Comparison of ENCODE assay signal across 20 cellular contexts in the genomic region with DNA sequence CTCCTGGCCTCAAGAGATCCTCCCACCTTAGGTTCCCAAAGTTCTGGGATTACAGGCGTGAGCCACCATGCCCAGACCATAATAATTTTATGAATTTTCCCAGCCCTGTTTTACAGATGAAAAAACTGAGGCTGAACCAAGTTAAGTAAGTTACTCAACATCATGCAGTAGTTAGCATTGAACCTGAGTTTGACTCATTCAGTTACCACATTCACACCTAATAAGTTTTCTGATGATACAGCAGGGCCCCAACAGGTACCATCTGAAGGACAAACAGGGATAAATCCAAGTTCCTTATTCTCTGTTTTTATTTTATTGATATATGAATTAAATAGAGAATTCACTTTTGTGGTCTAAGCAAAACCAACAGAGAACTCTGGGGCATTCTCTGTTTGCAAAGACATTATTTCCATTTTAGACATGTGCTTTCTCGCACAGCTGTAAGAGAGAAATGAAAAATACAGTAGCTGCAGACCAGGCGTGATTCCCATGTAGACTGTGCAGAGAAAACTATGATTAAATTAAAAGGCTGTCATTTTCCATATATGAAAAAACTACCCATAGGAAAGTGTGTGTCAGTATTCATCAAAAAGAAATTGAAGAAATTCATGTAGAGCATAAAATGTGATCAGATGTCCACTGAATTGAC. TPM values are rescaled to one million over a fixed set of nuclear protein-coding genes. Genes with fewer than 3 reads are reported as not detected.
A peak's percentile ranks its signal among the peaks of the same experiment; 100 is the strongest.
DNase-seq lines count a peak whose midpoint lies in the region; ATAC-seq, FAIRE-seq and TF ChIP-seq lines count a peak whose summit lies in the region.
"Had no signal": no experiment of that assay in that cellular context is flagged by ENCODE, and none has a peak within 500 bp of the region (broad histone marks: within the 10 kb centered on the region; RNA-seq: fewer than 3 reads in every experiment).

No MANE protein-coding gene starts in this region.

- H3K27ac ChIP-seq in GM23248, result peak overlapping the region; percentile 38; the same call in 1 of the 2 replicates
- peak overlapping the region; percentile 25 for H3K27ac ChIP-seq in thymus (ENCODE audit: low read depth)
- no peak overlapping the region for H3K27ac ChIP-seq in right lobe of liver
- H3K27ac ChIP-seq in upper lobe of right lung, result no peak overlapping the region
- no peak overlapping the region for H3K27ac ChIP-seq in small intestine (ENCODE audit: low read depth in 1 of 2, low read length in 1 of 2)
- H3K27ac ChIP-seq: gastroesophageal sphincter, lower lobe of right lung, RWPE1, thoracic aorta had no signal

- peaks cover 24% of the 10 kb centered on the region for H3K36me3 Mint-ChIP-seq in activated naive CD4-positive, alpha-beta T cell treated with anti-CD3 and anti-CD28 coated beads, Interleukin-2, amount 50 U/mL, for 24 hours
- H3K36me3 Mint-ChIP-seq in activated naive CD4-positive, alpha-beta T cell treated with anti-CD3 and anti-CD28 coated beads, Interleukin-2, amount 10 ng/mL, durations not matched to agents 7 days and 5 days, result peaks cover 62% of the 10 kb centered on the region
- peaks cover 27% of the 10 kb centered on the region for H3K36me3 Mint-ChIP-seq in activated naive CD8-positive, alpha-beta T cell

- no peak overlapping the region for H3K4me3 Mint-ChIP-seq in activated naive CD4-positive, alpha-beta T cell treated with anti-CD3 and anti-CD28 coated beads, Interleukin-2, amount 50 U/mL, for 24 hours
- H3K4me3 Mint-ChIP-seq in activated naive CD4-positive, alpha-beta T cell treated with anti-CD3 and anti-CD28 coated beads, Interleukin-2, amount 10 ng/mL, durations not matched to agents 7 days and 5 days, result no peak overlapping the region
- H3K4me3 Mint-ChIP-seq in activated naive CD8-positive, alpha-beta T cell, result no peak overlapping the region
- H3K4me3 Mint-ChIP-seq: nephron had no signal

- H2AFZ ChIP-seq in GM23248, result no peak overlapping the region

- H3K27me3 Mint-ChIP-seq in activated naive CD4-positive, alpha-beta T cell treated with anti-CD3 and anti-CD28 coated beads, Interleukin-2, amount 50 U/mL, for 24 hours, result no peaks in the 10 kb centered on the region
- H3K27me3 Mint-ChIP-seq in activated naive CD4-positive, alpha-beta T cell treated with anti-CD3 and anti-CD28 coated beads, Interleukin-2, amount 10 ng/mL, durations not matched to agents 7 days and 5 days, result no peaks in the 10 kb centered on the region
- no peaks in the 10 kb centered on the region for H3K27me3 Mint-ChIP-seq in activated naive CD8-positive, alpha-beta T cell

- H3F3A ChIP-seq in GM23248 (ENCODE audit: insufficient read depth), result peaks cover 27% of the 10 kb centered on the region

- no peak for DNase-seq in activated naive CD4-positive, alpha-beta T cell treated with anti-CD3 and anti-CD28 coated beads, Interleukin-2, amount 10 ng/mL, durations not matched to agents 7 days and 5 days
- DNase-seq in GM23248 (no peak), right lobe of liver (no peak), upper lobe of right lung (no peak), small intestine (no peak)
- DNase-seq: activated CD4-positive, CD25-positive, alpha-beta regulatory T cell; activated T-cell treated with anti-CD3 and anti-CD28 coated beads for 4 hours; anterior cingulate cortex; lower lobe of right lung; NCI-H774; stimulated activated CD4-positive, alpha-beta T cell treated with anti-CD3 and anti-CD28 coated beads, Interleukin-15, amount 100 ng/mL, for 24 hours had no signal

- in situ Hi-C loops in GM23248 (cut with MboI), result no loop called here

- H3K79me2 ChIP-seq in GM23248 (ENCODE audit: insufficient read depth), result peaks cover 83% of the 10 kb centered on the region

- H3K4me1 ChIP-seq in GM23248 (ENCODE audit: insufficient read depth) (peaks cover 36% of the 10 kb centered on the region), thymus (ENCODE audit: control insufficient read depth, insufficient read depth, low read length) (peaks cover 40% of the 10 kb centered on the region), right lobe of liver (peaks cover 0 to 7% (median 1%) of the 10 kb centered on the region in 4 donors), upper lobe of right lung (no peaks in the 10 kb centered on the region), small intestine (ENCODE audit: control insufficient read depth in 2 of 2, insufficient read depth in 1 of 2, low read depth in 1 of 2, low read length in 1 of 2) (peaks cover 0 to 3% of the 10 kb centered on the region in 2 donors)
- H3K4me1 ChIP-seq: gastroesophageal sphincter had no signal

- no peak overlapping the region for H3K4me2 ChIP-seq in GM23248 (ENCODE audit: unreplicated experiment)

- H3K36me3 ChIP-seq in GM23248 (ENCODE audit: low read depth) (no peaks in the 10 kb centered on the region), thymus (ENCODE audit: control insufficient read depth, insufficient read depth) (peaks cover 6% of the 10 kb centered on the region), right lobe of liver (peaks cover 0 to 1% (median 0%) of the 10 kb centered on the region in 4 donors), upper lobe of right lung (no peaks in the 10 kb centered on the region), small intestine (ENCODE audit: control insufficient read depth in 2 of 2, insufficient read depth in 2 of 2, low read length in 2 of 2) (no peaks in the 10 kb centered on the region)
- H3K36me3 ChIP-seq: gastroesophageal sphincter, lower lobe of right lung, thoracic aorta had no signal

- intact Hi-C loops in right lobe of liver (cut with DNase I) (no loop called here), upper lobe of right lung (cut with DNase I) (no loop called here)

- WGBS in GM23248 (ENCODE audit: low coverage in 1 of 2, low lambda C conversion rate in 2 of 2, missing lambda C conversion rate in 2 of 2), 2 experiments, result 93 to 94% methylated on average over 3 of the region's 3 CpGs
- 77% methylated on average over 3 of the region's 3 CpGs for WGBS in thymus
- 80% methylated on average over 3 of the region's 3 CpGs for WGBS in right lobe of liver (ENCODE audit: insufficient coverage, low coverage, low lambda C conversion rate, missing lambda C conversion rate)
- 64 to 79% (median 79%) methylated on average over 3 of the region's 3 CpGs for WGBS in small intestine, 3 donors

- H3K27me3 ChIP-seq in GM23248 (replicated peaks; ENCODE audit: insufficient read depth), result no peaks in the 10 kb centered on the region
- H3K27me3 ChIP-seq in thymus (ENCODE audit: control insufficient read depth, insufficient read depth), result no peaks in the 10 kb centered on the region
- no peaks in the 10 kb centered on the region for H3K27me3 ChIP-seq in right lobe of liver
- no peaks in the 10 kb centered on the region for H3K27me3 ChIP-seq in upper lobe of right lung
- no peaks in the 10 kb centered on the region for H3K27me3 ChIP-seq in small intestine (ENCODE audit: control insufficient read depth in 2 of 2, insufficient read depth in 2 of 2, low read length in 2 of 2)
- H3K27me3 ChIP-seq: gastroesophageal sphincter had no signal

- peak overlapping the region; percentile 84 for H3K27ac Mint-ChIP-seq in activated naive CD4-positive, alpha-beta T cell treated with anti-CD3 and anti-CD28 coated beads, Interleukin-2, amount 50 U/mL, for 24 hours
- H3K27ac Mint-ChIP-seq in activated naive CD4-positive, alpha-beta T cell treated with anti-CD3 and anti-CD28 coated beads, Interleukin-2, amount 10 ng/mL, durations not matched to agents 7 days and 5 days, result no peak overlapping the region
- H3K27ac Mint-ChIP-seq in activated naive CD8-positive, alpha-beta T cell, result peak overlapping the region; percentile 91
- H3K27ac Mint-ChIP-seq: nephron had no signal

- no peak for FAIRE-seq in small intestine (lab: Jason Lieb, UNC)
- FAIRE-seq: endothelial cell of umbilical vein, HepG2 had no signal

- H3K9me3 Mint-ChIP-seq in activated naive CD4-positive, alpha-beta T cell treated with anti-CD3 and anti-CD28 coated beads, Interleukin-2, amount 50 U/mL, for 24 hours, result no peaks in the 10 kb centered on the region
- H3K9me3 Mint-ChIP-seq in activated naive CD4-positive, alpha-beta T cell treated with anti-CD3 and anti-CD28 coated beads, Interleukin-2, amount 10 ng/mL, durations not matched to agents 7 days and 5 days, result peaks cover 6% of the 10 kb centered on the region
- H3K9me3 Mint-ChIP-seq in activated naive CD8-positive, alpha-beta T cell (ENCODE audit: low read depth), result no peaks in the 10 kb centered on the region
- H3K9me3 Mint-ChIP-seq: nephron had no signal

- no peak for TF ChIP-seq CTCF in right lobe of liver (IDR thresholded peaks at IDR 0.05)
- TF ChIP-seq CTCF in upper lobe of right lung (IDR thresholded peaks at IDR 0.05), result no peak

- H3K9me3 ChIP-seq in GM23248 (ENCODE audit: low read depth), result no peaks in the 10 kb centered on the region
- no peaks in the 10 kb centered on the region for H3K9me3 ChIP-seq in thymus (ENCODE audit: control insufficient read depth)
- no peaks in the 10 kb centered on the region for H3K9me3 ChIP-seq in right lobe of liver
- no peaks in the 10 kb centered on the region for H3K9me3 ChIP-seq in upper lobe of right lung
- H3K9me3 ChIP-seq in small intestine (ENCODE audit: control insufficient read depth, low read depth), result no peaks in the 10 kb centered on the region
- H3K9me3 ChIP-seq: gastroesophageal sphincter, lower lobe of right lung, thoracic aorta had no signal

- H4K20me1 ChIP-seq in GM23248 (ENCODE audit: insufficient read depth), result no peaks in the 10 kb centered on the region

- H3K4me1 Mint-ChIP-seq in activated naive CD4-positive, alpha-beta T cell treated with anti-CD3 and anti-CD28 coated beads, Interleukin-2, amount 50 U/mL, for 24 hours, result peaks cover 91% of the 10 kb centered on the region
- peaks cover 68% of the 10 kb centered on the region for H3K4me1 Mint-ChIP-seq in activated naive CD4-positive, alpha-beta T cell treated with anti-CD3 and anti-CD28 coated beads, Interleukin-2, amount 10 ng/mL, durations not matched to agents 7 days and 5 days
- H3K4me1 Mint-ChIP-seq in activated naive CD8-positive, alpha-beta T cell (ENCODE audit: low read depth), result peaks cover 86% of the 10 kb centered on the region
- H3K4me1 Mint-ChIP-seq: nephron had no signal

- H3K4me3 ChIP-seq in GM23248, result no peak overlapping the region
- H3K4me3 ChIP-seq in thymus (ENCODE audit: low read length), result no peak overlapping the region
- H3K4me3 ChIP-seq in right lobe of liver, result no peak overlapping the region
- no peak overlapping the region for H3K4me3 ChIP-seq in upper lobe of right lung
- no peak overlapping the region for H3K4me3 ChIP-seq in small intestine (ENCODE audit: low read depth in 1 of 2, low read length in 2 of 2)
- H3K4me3 ChIP-seq: gastroesophageal sphincter, lower lobe of right lung, thoracic aorta had no signal

- no peak for TF ChIP-seq POLR2A in right lobe of liver (IDR thresholded peaks at IDR 0.05)

- no peak overlapping the region for H3K9ac ChIP-seq in GM23248

- CTCF ChIA-PET in activated naive CD4-positive, alpha-beta T cell treated with anti-CD3 and anti-CD28 coated beads, Interleukin-2, amount 10 ng/mL, durations not matched to agents 7 days and 5 days (lab: Charles Lee), result no interaction called here

- no peaks in the 10 kb centered on the region for H3K9me2 ChIP-seq in GM23248 (ENCODE audit: insufficient read depth)

- ATAC-seq in right lobe of liver, result no peak
- ATAC-seq in upper lobe of right lung, result no peak
- ATAC-seq: gastroesophageal sphincter, HepG2, lower lobe of right lung had no signal

RNA-seq across cellular contexts. Expression of gene APBB1IP, which starts 26.6 kb away (rescaled TPM):
- total RNA-seq in GM23248 (2014; rRNA removed; shearing (Covaris generic)), result 7.3 and 9.4 TPM in 2 replicates
- polyA plus RNA-seq in GM23248 (2016; fragmentation: Nextera tagmentation; extraction: Ambion mirVana) (25.0 and 25.1 TPM in 2 replicates), thymus (40.0 TPM), small intestine (1 to 10 TPM; 1.1 to 4.6 (median 2.8) TPM)
- total RNA-seq in right lobe of liver (10 to 100 TPM; 13.0 to 50.7 (median 16.5) TPM), upper lobe of right lung (19.2 TPM)
- total RNA-seq: endothelial cell of umbilical vein, HepG2 had no signal
- polyA plus RNA-seq: endothelial cell of umbilical vein had no signal

Comparison
In these comparisons a context has a peak if more than half of its experiments do, and no peak if none do; other contexts are left out.
1. H3K27ac ChIP-seq: peak in GM23248 (single experiment) and thymus (single experiment); none in right lobe of liver (0 of 3), upper lobe of right lung (single experiment) and small intestine (0 of 2).